ENCODE assay signal across 1 cellular context in the genomic region with DNA sequence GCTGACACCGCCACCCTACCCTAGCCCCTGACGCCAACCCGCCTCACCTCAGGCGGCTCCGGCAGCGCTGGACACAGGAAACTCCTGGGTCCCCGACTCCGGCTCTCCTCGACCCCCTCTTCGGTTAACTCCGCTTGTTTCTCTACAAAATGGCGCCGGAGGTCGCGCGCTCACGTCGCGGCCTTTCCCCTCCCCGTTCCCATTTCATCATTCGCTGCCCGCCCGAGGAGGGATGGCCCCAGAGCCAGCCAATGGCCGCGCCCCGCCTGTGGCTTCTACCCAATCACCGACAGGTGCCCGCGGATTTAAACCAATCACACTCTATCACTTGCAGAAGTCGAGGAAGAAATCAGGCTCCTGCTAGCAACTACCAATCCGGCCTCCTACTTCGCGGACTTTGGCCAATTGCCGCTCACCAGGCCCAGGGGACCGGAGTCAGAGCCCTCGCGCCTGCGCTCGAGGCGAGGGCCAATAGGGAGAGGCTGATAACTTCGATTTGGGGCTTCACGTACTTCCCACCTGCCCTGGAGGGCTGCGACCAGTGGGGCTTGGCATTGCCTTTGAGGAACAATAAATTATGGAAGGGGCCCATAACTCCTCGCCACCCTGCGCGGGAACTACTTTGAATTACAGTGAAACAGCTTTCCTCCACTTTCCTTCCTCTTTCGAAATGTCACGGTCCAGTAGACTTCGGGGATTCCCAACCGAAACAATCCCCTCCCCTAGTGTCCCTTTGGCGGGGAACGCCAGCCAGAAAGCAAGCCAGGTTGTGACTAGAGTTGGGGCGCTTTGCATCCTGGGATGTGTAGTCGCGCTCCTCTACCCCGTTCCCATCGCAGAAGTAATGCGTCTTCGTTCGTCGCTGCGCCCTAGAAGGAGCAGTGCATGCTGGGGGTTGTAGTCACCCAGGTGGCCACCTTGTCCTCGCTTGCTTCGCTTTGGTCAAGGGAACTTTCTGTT.
TF ChIP-seq lines count a peak whose summit lies in the region.

A gene (minus strand): TSS at position 146 of the 960 bp plus-strand sequence. CDS start 30,489 bp downstream, outside the sequence.

TF ChIP-seq in SK-N-SH treated with all-trans-retinoic acid at 6 μM for 48 hours, 23 proteins besides CTCF, POLR2A, EP300 and RAD21 (continued from another document):
- TF ChIP-seq, protein P1, sequence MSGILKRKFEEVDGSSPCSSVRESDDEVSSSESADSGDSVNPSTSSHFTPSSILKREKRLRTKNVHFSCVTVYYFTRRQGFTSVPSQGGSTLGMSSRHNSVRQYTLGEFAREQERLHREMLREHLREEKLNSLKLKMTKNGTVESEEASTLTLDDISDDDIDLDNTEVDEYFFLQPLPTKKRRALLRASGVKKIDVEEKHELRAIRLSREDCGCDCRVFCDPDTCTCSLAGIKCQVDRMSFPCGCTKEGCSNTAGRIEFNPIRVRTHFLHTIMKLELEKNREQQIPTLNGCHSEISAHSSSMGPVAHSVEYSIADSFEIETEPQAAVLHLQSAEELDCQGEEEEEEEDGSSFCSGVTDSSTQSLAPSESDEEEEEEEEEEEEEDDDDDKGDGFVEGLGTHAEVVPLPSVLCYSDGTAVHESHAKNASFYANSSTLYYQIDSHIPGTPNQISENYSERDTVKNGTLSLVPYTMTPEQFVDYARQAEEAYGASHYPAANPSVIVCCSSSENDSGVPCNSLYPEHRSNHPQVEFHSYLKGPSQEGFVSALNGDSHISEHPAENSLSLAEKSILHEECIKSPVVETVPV (CRISPR knock-in tag; IDR thresholded peaks at IDR 0.05): no peak
- TF ChIP-seq ZFP3 (CRISPR knock-in tag; IDR thresholded peaks at IDR 0.05): peak; percentile 79; the same call in 1 of the 2 replicates
- TF ChIP-seq ARNTL (CRISPR knock-in tag; IDR thresholded peaks at IDR 0.05; ENCODE audit: borderline replicate concordance, low read depth): peak; percentile 91
- TF ChIP-seq ESRRG (CRISPR knock-in tag; IDR thresholded peaks at IDR 0.05): no peak
- peak; percentile 97 for TF ChIP-seq CSDC2 (CRISPR knock-in tag; IDR thresholded peaks at IDR 0.05)
- TF ChIP-seq, protein P2, sequence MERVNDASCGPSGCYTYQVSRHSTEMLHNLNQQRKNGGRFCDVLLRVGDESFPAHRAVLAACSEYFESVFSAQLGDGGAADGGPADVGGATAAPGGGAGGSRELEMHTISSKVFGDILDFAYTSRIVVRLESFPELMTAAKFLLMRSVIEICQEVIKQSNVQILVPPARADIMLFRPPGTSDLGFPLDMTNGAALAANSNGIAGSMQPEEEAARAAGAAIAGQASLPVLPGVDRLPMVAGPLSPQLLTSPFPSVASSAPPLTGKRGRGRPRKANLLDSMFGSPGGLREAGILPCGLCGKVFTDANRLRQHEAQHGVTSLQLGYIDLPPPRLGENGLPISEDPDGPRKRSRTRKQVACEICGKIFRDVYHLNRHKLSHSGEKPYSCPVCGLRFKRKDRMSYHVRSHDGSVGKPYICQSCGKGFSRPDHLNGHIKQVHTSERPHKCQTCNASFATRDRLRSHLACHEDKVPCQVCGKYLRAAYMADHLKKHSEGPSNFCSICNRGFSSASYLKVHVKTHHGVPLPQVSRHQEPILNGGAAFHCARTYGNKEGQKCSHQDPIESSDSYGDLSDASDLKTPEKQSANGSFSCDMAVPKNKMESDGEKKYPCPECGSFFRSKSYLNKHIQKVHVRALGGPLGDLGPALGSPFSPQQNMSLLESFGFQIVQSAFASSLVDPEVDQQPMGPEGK (CRISPR knock-in tag; IDR thresholded peaks at IDR 0.05; ENCODE audit: borderline replicate concordance): no peak
